ENCODE assay signal across 21 cellular contexts in genomic region chr4:74823194-74823593, GRCh38. TPM values are rescaled to one million over a fixed set of nuclear protein-coding genes. Genes with fewer than 3 reads are reported as not detected.
DNase-seq lines count a peak whose midpoint lies in the region; ATAC-seq and TF ChIP-seq lines count a peak whose summit lies in the region.
"Had no signal": no experiment of that assay in that cellular context is flagged by ENCODE, and none has a peak within 500 bp of the region (broad histone marks: within the 10 kb centered on the region; RNA-seq: fewer than 3 reads in every experiment).

No MANE protein-coding gene starts in this region.

- no peaks in the 10 kb centered on the region for H3K79me2 ChIP-seq in KMS-11 (ENCODE audit: insufficient read depth, low read depth)
- H3K79me2 ChIP-seq: parathyroid adenoma had no signal

- peaks cover 30% of the 10 kb centered on the region for H3K4me1 ChIP-seq in KMS-11 (ENCODE audit: low read depth, poor library complexity, severe bottlenecking)
- no peaks in the 10 kb centered on the region for H3K4me1 ChIP-seq in body of pancreas
- H3K4me1 ChIP-seq: left lung, parathyroid adenoma had no signal

- H3K4me1 Mint-ChIP-seq in nephron progenitor cell, result peaks cover 5% of the 10 kb centered on the region
- H3K4me1 Mint-ChIP-seq in endothelial cell (ENCODE audit: unreplicated experiment), result no peaks in the 10 kb centered on the region

- H2AFZ ChIP-seq in KMS-11 (ENCODE audit: low read depth), result no peak overlapping the region
- H2AFZ ChIP-seq: parathyroid adenoma had no signal

- H3K27ac Mint-ChIP-seq in nephron progenitor cell (no peak overlapping the region), endothelial cell (ENCODE audit: unreplicated experiment) (no peak overlapping the region)

- TF ChIP-seq POLR2A in body of pancreas (IDR thresholded peaks at IDR 0.05), result no peak

- H3K4me3 Mint-ChIP-seq in nephron progenitor cell, result no peak overlapping the region
- H3K4me3 Mint-ChIP-seq in endothelial cell (ENCODE audit: unreplicated experiment), result no peak overlapping the region

- H3K4me3 ChIP-seq in KMS-11 (IDR thresholded peaks at IDR 0.05; ENCODE audit: insufficient read depth, low read depth, low read length) (no peak overlapping the region), body of pancreas (no peak overlapping the region)
- H3K4me3 ChIP-seq: left lung, thoracic aorta had no signal

- WGBS in body of pancreas, 2 donors, result 25 to 42% methylated on average over 1 of the region's 1 CpG

- H3K36me3 Mint-ChIP-seq in nephron progenitor cell (ENCODE audit: low read depth), result no peaks in the 10 kb centered on the region
- peaks cover 6% of the 10 kb centered on the region for H3K36me3 Mint-ChIP-seq in endothelial cell (ENCODE audit: low read depth, unreplicated experiment)

- intact Hi-C loops in body of pancreas (cut with DNase I), result no loop called here

- H3K36me3 ChIP-seq in KMS-11 (ENCODE audit: insufficient read depth) (no peaks in the 10 kb centered on the region), body of pancreas (replicated peaks in 1 of 2; ENCODE audit: insufficient read depth in 1 of 2, low read depth in 2 of 2) (no peaks in the 10 kb centered on the region)
- H3K36me3 ChIP-seq: left lung, thoracic aorta had no signal

- peak overlapping the region; percentile 52 for H3K4me2 ChIP-seq in KMS-11

- TF ChIP-seq CTCF in KMS-11 (conservative IDR thresholded peaks at IDR 0.05; ENCODE audit: low read depth, low read length) (no peak), body of pancreas (IDR thresholded peaks at IDR 0.05) (no peak), nephron progenitor cell (IDR thresholded peaks at IDR 0.05) (no peak), endothelial cell (IDR thresholded peaks at IDR 0.05; ENCODE audit: unreplicated experiment) (no peak)

- H3K9me3 Mint-ChIP-seq in nephron progenitor cell (peaks cover 9% of the 10 kb centered on the region), endothelial cell (ENCODE audit: unreplicated experiment) (no peaks in the 10 kb centered on the region)

- no peaks in the 10 kb centered on the region for H3K27me3 ChIP-seq in KMS-11 (ENCODE audit: insufficient read depth, low read depth)
- H3K27me3 ChIP-seq in body of pancreas, result no peaks in the 10 kb centered on the region
- H3K27me3 ChIP-seq: left lung had no signal

- H3K27ac ChIP-seq in KMS-11 (no peak overlapping the region; the same call in 1 of the 2 replicates), body of pancreas (no peak overlapping the region)
- H3K27ac ChIP-seq: left lung, parathyroid adenoma, thoracic aorta had no signal

- H3K9ac ChIP-seq in KMS-11, result no peak overlapping the region
- H3K9ac ChIP-seq: parathyroid adenoma had no signal

- no peaks in the 10 kb centered on the region for H3K27me3 Mint-ChIP-seq in nephron progenitor cell (ENCODE audit: low read depth, poor library complexity)
- H3K27me3 Mint-ChIP-seq in endothelial cell (ENCODE audit: unreplicated experiment), result peaks cover 1% of the 10 kb centered on the region

- peak; percentile 77 for ATAC-seq in GM18861 (IDR thresholded peaks at IDR 0.05; ENCODE audit: unreplicated experiment)
- peak; percentile 72 for ATAC-seq in GM21526 (IDR thresholded peaks at IDR 0.05; ENCODE audit: low FRiP score, unreplicated experiment)
- peak; percentile 84 for ATAC-seq in HG02973 (IDR thresholded peaks at IDR 0.05; ENCODE audit: unreplicated experiment)
- ATAC-seq in body of pancreas, result no peak
- ATAC-seq: left lung had no signal

- H4K20me1 ChIP-seq in KMS-11 (ENCODE audit: insufficient read depth), result no peaks in the 10 kb centered on the region

- H3K9me3 ChIP-seq in body of pancreas, result no peaks in the 10 kb centered on the region
- H3K9me3 ChIP-seq: left lung, thoracic aorta had no signal

- no peak for DNase-seq in body of pancreas
- no peak for DNase-seq in central memory CD4-positive, alpha-beta T cell
- no peak for DNase-seq in nephron progenitor cell
- DNase-seq in endothelial cell (ENCODE audit: low spot score), result no peak
- DNase-seq: activated effector memory CD4-positive, alpha-beta T cell treated with anti-CD3 and anti-CD28 coated beads, Interleukin-2, amount 50 U/mL, for 16 hours; anterior cingulate cortex; COR-L47; EL; foreskin melanocyte; left lung; NCI-H2081; OCI-M1; SIG-M5; stimulated activated CD4-positive, alpha-beta T cell treated with anti-CD3 and anti-CD28 coated beads, Interleukin-4, amount 100 ng/mL, for 4 hours; T-helper 2 cell had no signal

RNA-seq across cellular contexts. Expression of gene BTC, which starts 28.9 kb away (rescaled TPM):
- 1 to 10 TPM; 1.8 to 3.6 TPM for total RNA-seq in body of pancreas
- 0.13 TPM for total RNA-seq in endothelial cell (ENCODE audit: unreplicated experiment)
